Comparison of ENCODE assay signal across 9 cellular contexts in the genomic region with DNA sequence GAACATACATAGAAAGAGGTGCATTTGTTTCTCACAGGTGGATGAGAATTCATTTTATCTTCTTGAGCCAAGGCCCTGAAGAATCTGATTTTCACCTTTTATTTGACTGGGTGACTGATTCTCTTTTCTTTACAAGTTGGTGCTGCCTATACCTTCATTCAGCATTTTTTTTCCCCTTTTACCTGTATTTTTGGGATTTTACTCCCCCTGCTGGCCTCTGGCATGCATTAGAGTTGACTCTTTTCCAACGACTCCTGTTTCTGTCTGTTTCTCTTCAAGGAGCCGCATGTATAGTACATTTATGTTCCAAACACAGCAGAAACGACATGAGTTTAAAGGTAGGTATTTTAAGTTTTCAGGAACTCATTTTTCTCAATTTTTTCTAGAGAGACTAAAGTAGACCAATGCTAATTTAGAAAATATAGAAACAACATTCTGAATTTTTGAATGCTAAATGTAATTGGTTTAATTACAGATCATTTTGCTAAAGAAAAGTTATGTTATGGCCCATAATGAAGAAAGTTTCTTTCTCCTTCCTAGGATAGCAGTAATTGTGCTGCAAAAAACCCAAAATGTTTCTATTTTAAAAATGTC.
DNase-seq lines count a peak whose midpoint lies in the region; ATAC-seq and TF ChIP-seq lines count a peak whose summit lies in the region.
"Had no signal": no experiment of that assay in that cellular context is flagged by ENCODE, and none has a peak within 500 bp of the region (broad histone marks: within the 10 kb centered on the region; RNA-seq: fewer than 3 reads in every experiment).

No MANE protein-coding gene starts in this region.

- intact Hi-C loops in CD4-positive, alpha-beta T cell (cut with DNase I, micrococcal nuclease) = loop anchor here (1.0 to 5.0 kb wide), 4 partner anchors 575 to 665 kb away; no protein-coding TSS in a partner anchor
- intact Hi-C loops in left colon (cut with DNase I, micrococcal nuclease) = loop anchor here in 1 of 2 donors (10.0 kb wide), 2 partner anchors 281 to 661 kb away; no protein-coding TSS in a partner anchor
- intact Hi-C loops in transverse colon (cut with DNase I; ENCODE audit: low total_unique reads) = no loop called here

- no peaks in the 10 kb centered on the region for H3K9me3 ChIP-seq in CD4-positive, alpha-beta T cell (ENCODE audit: control insufficient read depth, low read length)
- H3K9me3 ChIP-seq in OCI-LY3 (ENCODE audit: insufficient read depth, low read length) (no peaks in the 10 kb centered on the region), transverse colon (no peaks in the 10 kb centered on the region), MG63 (no peaks in the 10 kb centered on the region; the same call in none of the 2 replicates)

- H3K36me3 ChIP-seq in OCI-LY3 (replicated peaks; ENCODE audit: low read depth, low read length) = no peaks in the 10 kb centered on the region
- H3K36me3 ChIP-seq in transverse colon = no peaks in the 10 kb centered on the region
- no peaks in the 10 kb centered on the region for H3K36me3 ChIP-seq in MG63

- H3K27ac ChIP-seq in CD4-positive, alpha-beta T cell (ENCODE audit: low read depth, low read length) = no peak overlapping the region
- H3K27ac ChIP-seq in OCI-LY3 (ENCODE audit: low read length) (no peak overlapping the region), transverse colon (no peak overlapping the region)

- 11 to 13% methylated on average over 3 of the region's 3 CpGs for WGBS in transverse colon (ENCODE audit: low coverage in 1 of 2), 2 donors

- H3K27me3 Mint-ChIP-seq in CD4-positive, alpha-beta T cell = peaks cover 10% of the 10 kb centered on the region

- H3K4me2 ChIP-seq in OCI-LY3 (ENCODE audit: low read length) = peak overlapping the region; percentile 44

- H3K9me3 Mint-ChIP-seq in CD4-positive, alpha-beta T cell = peaks cover 4% of the 10 kb centered on the region

- H3K36me3 Mint-ChIP-seq in CD4-positive, alpha-beta T cell (ENCODE audit: low read depth) = no peaks in the 10 kb centered on the region

- peak; percentile 34 for ATAC-seq in CD4-positive, alpha-beta T cell (ENCODE audit: poor library complexity)
- ATAC-seq in GM18858 (IDR thresholded peaks at IDR 0.05; ENCODE audit: unreplicated experiment) = peak; percentile 71
- ATAC-seq in left colon = peak; percentile 64
- ATAC-seq: T-cell had no signal

- no peaks in the 10 kb centered on the region for H3K79me2 ChIP-seq in OCI-LY3 (ENCODE audit: low read length)

- H3K4me1 ChIP-seq in OCI-LY3 (ENCODE audit: low read length) (peaks cover 15% of the 10 kb centered on the region), transverse colon (no peaks in the 10 kb centered on the region)

- POLR2A ChIA-PET in CD4-positive, alpha-beta T cell (lab: Charles Lee) = no interaction called here

- TF ChIP-seq RAD21 in Ishikawa (IDR thresholded peaks at IDR 0.05; ENCODE audit: low read depth) = peak; percentile 82

- TF ChIP-seq POLR2A in transverse colon (IDR thresholded peaks at IDR 0.05) = no peak

- CTCF ChIA-PET in CD4-positive, alpha-beta T cell (lab: Charles Lee) = interaction anchor here (0.7 to 0.9 kb wide), 3 partner anchors 281 to 576 kb away, joined by 3 to 5 read pairs (median 4); no protein-coding TSS in a partner anchor

- H3K4me1 Mint-ChIP-seq in CD4-positive, alpha-beta T cell (ENCODE audit: low read depth) = no peaks in the 10 kb centered on the region
- H3K4me1 Mint-ChIP-seq: T-cell had no signal

- H4K20me1 ChIP-seq in OCI-LY3 (ENCODE audit: insufficient read depth, low read length) = no peaks in the 10 kb centered on the region

- peak in 1 of 10 experiments; percentile 1 for DNase-seq in CD4-positive, alpha-beta T cell
- DNase-seq in central memory CD4-positive, alpha-beta T cell = peak; percentile 14
- DNase-seq in left colon (peak in 1 of 2 donors; percentile 22), transverse colon (peak; percentile 33), MG63 (no peak)

- H3K4me3 ChIP-seq in OCI-LY3 (ENCODE audit: low read length) (no peak overlapping the region), transverse colon (no peak overlapping the region), MG63 (no peak overlapping the region)

- in situ Hi-C loops in transverse colon (cut with MboI; ENCODE audit: low pct_ligation_motif_present in 1 of 4, low pct_unique_long_range_greater_than_20kb in 1 of 4, low sequenced_read_pairs in 3 of 4) = loop anchor here (5.0 to 25.0 kb wide), 7 partner anchors 133 to 717 kb away; no protein-coding TSS in a partner anchor

- no peak overlapping the region for H2AFZ ChIP-seq in OCI-LY3 (ENCODE audit: low read depth, low read length)

- no peak overlapping the region for H3K27ac Mint-ChIP-seq in CD4-positive, alpha-beta T cell
- H3K27ac Mint-ChIP-seq: T-cell had no signal

- no peaks in the 10 kb centered on the region for H3K27me3 ChIP-seq in CD4-positive, alpha-beta T cell (ENCODE audit: control insufficient read depth, insufficient read depth, low read length)
- H3K27me3 ChIP-seq in OCI-LY3 (ENCODE audit: low read depth, low read length) = peaks cover 4% of the 10 kb centered on the region; the same call in 1 of the 2 replicates
- no peaks in the 10 kb centered on the region for H3K27me3 ChIP-seq in transverse colon
- H3K27me3 ChIP-seq in MG63 = no peaks in the 10 kb centered on the region

- H3K9ac ChIP-seq in OCI-LY3 (ENCODE audit: low read length) = no peak overlapping the region

- TF ChIP-seq EP300 in Ishikawa (IDR thresholded peaks at IDR 0.05; ENCODE audit: borderline replicate concordance) (no peak), transverse colon (IDR thresholded peaks at IDR 0.05; ENCODE audit: low read depth) (no peak)

- TF ChIP-seq CTCF in CD4-positive, alpha-beta T cell (IDR thresholded peaks at IDR 0.05) = peak; percentile 63
- TF ChIP-seq CTCF in OCI-LY3 (IDR thresholded peaks at IDR 0.05; ENCODE audit: low read depth, low read length) = peak; percentile 78
- TF ChIP-seq CTCF in transverse colon (IDR thresholded peaks at IDR 0.05) = peak; percentile 74 to 84 (median 79)

- H3K4me3 Mint-ChIP-seq in CD4-positive, alpha-beta T cell = no peak overlapping the region
- H3K4me3 Mint-ChIP-seq: T-cell had no signal

TF ChIP-seq in Ishikawa, 13 proteins besides CTCF, POLR2A, EP300 and RAD21:
- 0 out of 2 replicates have a peak, but pooled peaks have one; percentile 28 for TF ChIP-seq NFIC (IDR thresholded peaks at IDR 0.05)
- TF ChIP-seq, protein P1, sequence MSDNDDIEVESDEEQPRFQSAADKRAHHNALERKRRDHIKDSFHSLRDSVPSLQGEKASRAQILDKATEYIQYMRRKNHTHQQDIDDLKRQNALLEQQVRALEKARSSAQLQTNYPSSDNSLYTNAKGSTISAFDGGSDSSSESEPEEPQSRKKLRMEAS (IDR thresholded peaks at IDR 0.05) = no peak
